In genomic region chr16:72173997-72174396, GRCh38 we compare ENCODE assay signal across 18 cellular contexts. TPM values are rescaled to one million over a fixed set of nuclear protein-coding genes. Genes with fewer than 3 reads are reported as not detected.
"Had no signal": no experiment of that assay in that cellular context is flagged by ENCODE, and none has a peak within 500 bp of the region (broad histone marks: within the 10 kb centered on the region; RNA-seq: fewer than 3 reads in every experiment).

No MANE protein-coding gene starts in this region.

- H3K27ac Mint-ChIP-seq: activated naive CD4-positive, alpha-beta T cell treated with anti-CD3 and anti-CD28 coated beads for 36 hours; naive thymus-derived CD8-positive, alpha-beta T cell; T-helper 1 cell treated with Interleukin-12 subunit alpha and Interleukin-12 subunit beta and Interleukin-4 antibody, amounts not matched to agents 30 μg/mL and 1 μg/mL, for 36 hours had no signal

- H3K4me3 ChIP-seq: ascending aorta, esophagus muscularis mucosa, gastroesophageal sphincter, heart right ventricle, prostate gland, right atrium auricular region, stomach, vagina had no signal

- DNase-seq: activated CD4-positive, alpha-beta T cell treated with anti-CD3 and anti-CD28 coated beads, Interleukin-2, amount 50 U/mL, for 1 hour; activated CD8-positive, alpha-beta memory T cell treated with anti-CD3 and anti-CD28 coated beads for 24 hours; activated naive CD4-positive, alpha-beta T cell treated with anti-CD3 and anti-CD28 coated beads for 36 hours; effector CD8-positive, alpha-beta T cell; heart right ventricle; naive thymus-derived CD8-positive, alpha-beta T cell; stimulated activated CD4-positive, alpha-beta T cell treated with anti-CD3 and anti-CD28 coated beads, Interleukin-12 subunit alpha, Interleukin-12 subunit beta, amount 100 ng/mL, for 4 hours; stimulated activated CD4-positive, alpha-beta T cell treated with anti-CD3 and anti-CD28 coated beads, Interleukin-2, amount 100 ng/mL, for 24 hours; stomach; trophoblast cell had no signal

- H3K27me3 ChIP-seq: ascending aorta, esophagus muscularis mucosa, gastroesophageal sphincter, right atrium auricular region, stomach, vagina had no signal

- H3K36me3 ChIP-seq: ascending aorta, esophagus muscularis mucosa, gastroesophageal sphincter, heart right ventricle, prostate gland, right atrium auricular region, stomach, vagina had no signal

- H3K27ac ChIP-seq: ascending aorta, esophagus muscularis mucosa, gastroesophageal sphincter, heart right ventricle, prostate gland, right atrium auricular region, stomach, vagina had no signal

- H3K4me3 Mint-ChIP-seq: activated naive CD4-positive, alpha-beta T cell treated with anti-CD3 and anti-CD28 coated beads for 36 hours; naive thymus-derived CD8-positive, alpha-beta T cell; T-helper 1 cell treated with Interleukin-12 subunit alpha and Interleukin-12 subunit beta and Interleukin-4 antibody, amounts not matched to agents 30 μg/mL and 1 μg/mL, for 36 hours had no signal

- ATAC-seq: activated CD4-positive, CD25-positive, alpha-beta regulatory T cell treated with anti-CD3 and anti-CD28 coated beads, Interleukin-2, amount 50 U/mL, for 24 hours; gastroesophageal sphincter; heart right ventricle; naive thymus-derived CD8-positive, alpha-beta T cell had no signal

- H3K9me3 ChIP-seq: ascending aorta, gastroesophageal sphincter, prostate gland, right atrium auricular region, stomach, vagina had no signal

- H3K4me1 ChIP-seq: ascending aorta, esophagus muscularis mucosa, gastroesophageal sphincter, prostate gland, right atrium auricular region, stomach, vagina had no signal

RNA-seq across cellular contexts. Expression of gene PMFBP1, which starts 2.0 kb away (rescaled TPM):
- total RNA-seq: ascending aorta, vagina had no signal
